1 cellular context compared by ENCODE assay signal in genomic region chr17:36481829-36482228, GRCh38.
TF ChIP-seq lines count a peak whose summit lies in the region.

No MANE protein-coding gene starts in this region.

TF ChIP-seq in IMR-90, 13 proteins besides CTCF, POLR2A, EP300 and RAD21:
- no peak for TF ChIP-seq RFX5 (IDR thresholded peaks at IDR 0.05; ENCODE audit: low read depth, low read length)
- no peak for TF ChIP-seq ELK1 (IDR thresholded peaks at IDR 0.05; ENCODE audit: borderline replicate concordance, low read depth, low read length)
- no peak for TF ChIP-seq NFE2L2 (IDR thresholded peaks at IDR 0.05; ENCODE audit: low read depth, low read length)
- no peak for TF ChIP-seq BHLHE40 (IDR thresholded peaks at IDR 0.05; ENCODE audit: low read depth, low read length)
- TF ChIP-seq FOS (IDR thresholded peaks at IDR 0.05; ENCODE audit: low read depth, low read length): no peak
- no peak for TF ChIP-seq MXI1 (IDR thresholded peaks at IDR 0.05; ENCODE audit: borderline replicate concordance, low read depth, low read length)
- no peak for TF ChIP-seq MAFK (IDR thresholded peaks at IDR 0.05; ENCODE audit: low read depth, low read length)
- TF ChIP-seq MAZ (IDR thresholded peaks at IDR 0.05; ENCODE audit: borderline replicate concordance, low read depth, low read length): no peak
- no peak for TF ChIP-seq RCOR1 (IDR thresholded peaks at IDR 0.05; ENCODE audit: insufficient replicate concordance, low read length)
- no peak for TF ChIP-seq CEBPB (IDR thresholded peaks at IDR 0.05; ENCODE audit: low read depth, low read length)
- TF ChIP-seq USF2 (IDR thresholded peaks at IDR 0.05; ENCODE audit: low read depth, low read length): no peak
- no peak for TF ChIP-seq SMC3 (IDR thresholded peaks at IDR 0.05; ENCODE audit: low read depth, low read length)
- no peak for TF ChIP-seq CHD1 (IDR thresholded peaks at IDR 0.05; ENCODE audit: low read depth, low read length)
